ENCODE assay signal across 23 cellular contexts in the genomic region with DNA sequence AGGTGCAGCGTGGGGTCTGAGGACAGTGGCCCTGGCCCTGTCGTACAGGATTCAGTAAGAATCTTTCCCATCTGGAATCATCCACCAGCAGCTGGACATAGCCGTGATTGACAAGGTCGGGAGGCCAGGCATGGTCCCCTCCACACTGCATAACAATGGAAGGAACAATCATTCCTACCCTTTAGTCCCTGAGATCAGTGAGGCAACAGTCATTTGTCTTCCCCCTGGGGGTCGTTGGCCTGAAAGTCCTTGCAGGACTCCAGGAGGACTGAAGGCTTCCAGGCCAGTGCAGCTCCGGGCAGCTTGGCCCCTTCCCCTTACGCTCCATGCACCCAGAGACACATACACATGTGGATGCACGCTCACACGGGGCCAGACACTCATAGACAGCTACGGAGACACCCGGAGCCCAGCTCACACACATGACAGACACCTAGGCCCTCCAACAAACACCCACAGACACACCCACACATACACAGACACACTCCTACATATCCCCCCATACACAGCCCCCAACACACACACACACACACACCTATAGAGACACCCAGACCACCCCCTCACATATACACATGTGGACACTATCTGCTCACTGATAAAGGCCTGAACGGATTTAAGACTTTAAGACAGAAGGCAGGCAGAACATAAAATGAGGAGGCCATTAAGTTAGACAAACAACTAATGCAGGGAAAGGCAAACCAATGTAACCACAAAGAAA. TPM values are rescaled to one million over a fixed set of nuclear protein-coding genes. Genes with fewer than 3 reads are reported as not detected.
A peak's percentile ranks its signal among the peaks of the same experiment; 100 is the strongest.
DNase-seq lines count a peak whose midpoint lies in the region; ATAC-seq, FAIRE-seq and TF ChIP-seq lines count a peak whose summit lies in the region.
"Had no signal": no experiment of that assay in that cellular context is flagged by ENCODE, and none has a peak within 500 bp of the region (broad histone marks: within the 10 kb centered on the region; RNA-seq: fewer than 3 reads in every experiment).

No MANE protein-coding gene starts in this region.

- POLR2A ChIA-PET in H1 (lab: Charles Lee; ENCODE audit: partially characterized antibody): interaction anchor here (0.5 to 1.6 kb wide), 5 partner anchors 13 to 124 kb away, joined by 3 to 6 read pairs (median 4); partner anchors contain the start of gene SNN

- no peaks in the 10 kb centered on the region for H3K23me2 ChIP-seq in H1 (ENCODE audit: low read depth, low read length)

- H2BK20ac ChIP-seq in H1 (ENCODE audit: low read length): no peak overlapping the region

- H2BK15ac ChIP-seq in H1 (ENCODE audit: low read length): no peak overlapping the region

- no peak overlapping the region for H3K4ac ChIP-seq in H1 (replicated peaks; ENCODE audit: insufficient read length, low read depth, low read length)

- H3K9me3 ChIP-seq in CD4-positive, CD25-positive, alpha-beta regulatory T cell (ENCODE audit: control insufficient read depth in 2 of 2, low read length in 2 of 2): no peaks in the 10 kb centered on the region
- no peaks in the 10 kb centered on the region for H3K9me3 ChIP-seq in H1 (ENCODE audit: insufficient read depth in 2 of 2, low read depth in 1 of 2, low read length in 1 of 2)
- H3K9me3 ChIP-seq: suprapubic skin, uterus had no signal

- H3K14ac ChIP-seq in H1 (ENCODE audit: insufficient read length): no peak overlapping the region

- H3K4me2 ChIP-seq in H1 (ENCODE audit: insufficient read depth in 1 of 2, low read depth in 2 of 2, low read length in 2 of 2): no peak overlapping the region; a peak in 1 of 4 replicates

- no peak overlapping the region for H3K56ac ChIP-seq in H1 (replicated peaks; ENCODE audit: insufficient read length, low read depth, low read length)

- peaks cover 0 to 1% (median 0%) of the 10 kb centered on the region in 7 donors for H3K9me3 Mint-ChIP-seq in CD4-positive, CD25-positive, alpha-beta regulatory T cell
- H3K9me3 Mint-ChIP-seq in Calu3 (ENCODE audit: low read depth, unreplicated experiment): no peaks in the 10 kb centered on the region
- peaks cover 2% of the 10 kb centered on the region for H3K9me3 Mint-ChIP-seq in neural crest cell
- H3K9me3 Mint-ChIP-seq: activated CD4-positive, alpha-beta T cell treated with anti-CD3 and anti-CD28 coated beads, Interleukin-2, amount 10 ng/mL, durations not matched to agents 24 days and 14 days; T-cell had no signal

- TF ChIP-seq RAD21 in H1 (IDR thresholded peaks at IDR 0.05 in 1 of 2, conservative IDR thresholded peaks at IDR 0.05 in 1 of 2; ENCODE audit: low read depth in 2 of 2, low read length in 2 of 2): peak in 1 of 2 experiments; percentile 10; a peak in 1 of 4 replicates

- intact Hi-C loops in Calu3 (cut with micrococcal nuclease; ENCODE audit: unreplicated experiment): no loop called here

- 0 out of 2 replicates have a peak overlapping the region, but pooled peaks have one; percentile 21 for H2BK5ac ChIP-seq in H1 (ENCODE audit: low read depth, low read length)

- no peak overlapping the region for H4K91ac ChIP-seq in H1 (replicated peaks; ENCODE audit: insufficient read length, low read length)

- no peak overlapping the region for H2BK120ac ChIP-seq in H1 (replicated peaks; ENCODE audit: low read depth, low read length)

- H3K27me3 Mint-ChIP-seq in CD4-positive, CD25-positive, alpha-beta regulatory T cell: peaks cover 4% of the 10 kb centered on the region
- H3K27me3 Mint-ChIP-seq in Calu3 (ENCODE audit: unreplicated experiment) (no peaks in the 10 kb centered on the region), neural crest cell (ENCODE audit: low read depth) (no peaks in the 10 kb centered on the region)
- H3K27me3 Mint-ChIP-seq: activated CD4-positive, alpha-beta T cell treated with anti-CD3 and anti-CD28 coated beads, Interleukin-2, amount 10 ng/mL, durations not matched to agents 24 days and 14 days; T-cell had no signal

- TF ChIP-seq CTCF in Calu3 (IDR thresholded peaks at IDR 0.05; ENCODE audit: unreplicated experiment) (no peak), H1 (IDR thresholded peaks at IDR 0.05; ENCODE audit: control extremely low read depth in 1 of 3, insufficient read depth in 1 of 3, low read depth in 1 of 3, low read length in 3 of 3) (no peak), neural crest cell (conservative IDR thresholded peaks at IDR 0.05) (no peak)

- peak overlapping the region in 1 of 4 experiments; percentile 38; a peak in 1 of 7 replicates for H3K9ac ChIP-seq in H1 (replicated peaks in 1 of 4; ENCODE audit: extremely low read depth in 1 of 4, low read depth in 3 of 4, low read length in 3 of 4)

- H3K4me3 ChIP-seq in CD4-positive, CD25-positive, alpha-beta regulatory T cell (ENCODE audit: low read depth, low read length): no peak overlapping the region
- H3K4me3 ChIP-seq in H1 (ENCODE audit: extremely low read depth in 1 of 4, insufficient read depth in 2 of 4, low read depth in 3 of 4, low read length in 4 of 4): no peak overlapping the region
- H3K4me3 ChIP-seq: cardiac muscle cell, GM12878, suprapubic skin, uterus had no signal

- H3K18ac ChIP-seq in H1 (ENCODE audit: extremely low read depth, low read length): no peak overlapping the region

- no peaks in the 10 kb centered on the region for H3K27me3 ChIP-seq in CD4-positive, CD25-positive, alpha-beta regulatory T cell (ENCODE audit: control insufficient read depth, insufficient read depth, low read length)
- H3K27me3 ChIP-seq in H1 (replicated peaks in 1 of 4; ENCODE audit: control insufficient read depth in 3 of 4, extremely low read depth in 1 of 4, insufficient read depth in 3 of 4, low read length in 3 of 4): no peaks in the 10 kb centered on the region
- H3K27me3 ChIP-seq: cardiac muscle cell, suprapubic skin, uterus had no signal

- no peak overlapping the region for H2BK12ac ChIP-seq in H1 (ENCODE audit: low read depth, low read length)

- DNase-seq in CD4-positive, CD25-positive, alpha-beta regulatory T cell: no peak
- DNase-seq in Calu3 (no peak), H1 (ENCODE audit: low read depth in 1 of 2, low spot score in 2 of 2) (no peak), neural crest cell (ENCODE audit: low read depth, low spot score) (no peak), NCI-H2227 (lab: John Stamatoyannopoulos, UW; ENCODE audit: unreplicated experiment) (no peak), activated gamma-delta T cell (lab: John Stamatoyannopoulos, UW) (no peak)
- DNase-seq in activated CD8-positive, alpha-beta memory T cell treated with anti-CD3 and anti-CD28 coated beads, Interleukin-2, amount 50 U/mL, for 48 hours: no peak
- DNase-seq: activated CD4-positive, alpha-beta T cell treated with anti-CD3 and anti-CD28 coated beads, Interleukin-2, amount 10 ng/mL, durations not matched to agents 24 days and 14 days; activated effector memory CD4-positive, alpha-beta T cell treated with anti-CD3 and anti-CD28 coated beads, Interleukin-2, amount 50 U/mL, for 16 hours; cortex of kidney; DMS79; mesendoderm; NCI-H1105; NCI-H2081 treated with DMSO at 0.1 percent for 48 hours; NCI-H446; OCI-M1; Right ventricle myocardium superior; T-cell; uterus had no signal

- no TSS peak for BruUV-seq in Calu3 (replicated peaks; lab: Mats Ljungman, UMichigan)

- H2AFZ ChIP-seq in H1 (ENCODE audit: low read length): no peak overlapping the region

- H3K4me3 Mint-ChIP-seq in CD4-positive, CD25-positive, alpha-beta regulatory T cell: no peak overlapping the region
- H3K4me3 Mint-ChIP-seq in Calu3 (ENCODE audit: low read depth, unreplicated experiment) (no peak overlapping the region), neural crest cell (no peak overlapping the region)
- H3K4me3 Mint-ChIP-seq: activated CD4-positive, alpha-beta T cell treated with anti-CD3 and anti-CD28 coated beads, Interleukin-2, amount 10 ng/mL, durations not matched to agents 24 days and 14 days; T-cell had no signal

- 85% methylated on average over 12 of the region's 12 CpGs; no CpG with 5 or more reads in 1 of the 2 experiments for WGBS in H1 (ENCODE audit: extremely low coverage in 1 of 2, insufficient coverage in 1 of 2, insufficient read length in 1 of 2, insufficient replicate concordance in 2 of 2, low coverage in 1 of 2, low lambda C conversion rate in 2 of 2, missing lambda C conversion rate in 1 of 2), 2 experiments

- TF ChIP-seq POLR2A in H1 (IDR thresholded peaks at IDR 0.05; ENCODE audit: control extremely low read depth in 1 of 2, low read depth in 2 of 2, low read length in 2 of 2): no peak

- peaks cover 29% of the 10 kb centered on the region for H3K36me3 ChIP-seq in CD4-positive, CD25-positive, alpha-beta regulatory T cell (ENCODE audit: control insufficient read depth, insufficient read depth, low read length)
- H3K36me3 ChIP-seq in H1 (ENCODE audit: control insufficient read depth in 2 of 4, insufficient read depth in 4 of 4, low read length in 3 of 4): peaks cover 0 to 17% (median 2%) of the 10 kb centered on the region in 4 experiments; a peak in 4 of 8 replicates
- H3K36me3 ChIP-seq: cardiac muscle cell, uterus had no signal

- H3K4me1 ChIP-seq in CD4-positive, CD25-positive, alpha-beta regulatory T cell (ENCODE audit: control insufficient read depth, insufficient read depth, low read length, poor library complexity, severe bottlenecking): no peaks in the 10 kb centered on the region
- H3K4me1 ChIP-seq in H1 (replicated peaks in 1 of 4; ENCODE audit: control insufficient read depth in 3 of 4, insufficient read depth in 4 of 4, low read length in 3 of 4): peaks cover 3 to 6% (median 5%) of the 10 kb centered on the region in 4 experiments; a peak in 5 of 7 replicates
- H3K4me1 ChIP-seq: suprapubic skin had no signal

- no peaks in the 10 kb centered on the region for H3K79me1 ChIP-seq in H1 (ENCODE audit: low read depth, low read length)

- peak overlapping the region; percentile 56 to 96 (median 76) for H3K27ac Mint-ChIP-seq in CD4-positive, CD25-positive, alpha-beta regulatory T cell
- H3K27ac Mint-ChIP-seq in Calu3 (ENCODE audit: unreplicated experiment) (peak overlapping the region; percentile 33), neural crest cell (ENCODE audit: unreplicated experiment) (peak overlapping the region; percentile 83)
- H3K27ac Mint-ChIP-seq: activated CD4-positive, alpha-beta T cell treated with anti-CD3 and anti-CD28 coated beads, Interleukin-2, amount 10 ng/mL, durations not matched to agents 24 days and 14 days had no signal

- no peak overlapping the region for H3K23ac ChIP-seq in H1 (ENCODE audit: insufficient read length)

- H4K8ac ChIP-seq in H1 (ENCODE audit: extremely low read depth, insufficient read depth, low read length): no peak overlapping the region

- no peaks in the 10 kb centered on the region for H3K79me2 ChIP-seq in H1 (ENCODE audit: control insufficient read depth in 1 of 2, insufficient read depth in 2 of 2, low read length in 2 of 2)

- no peak overlapping the region for H3K27ac ChIP-seq in CD4-positive, CD25-positive, alpha-beta regulatory T cell (ENCODE audit: insufficient read depth, low read length, poor library complexity, severe bottlenecking)
- no peak overlapping the region for H3K27ac ChIP-seq in H1 (ENCODE audit: low read depth, low read length)
- H3K27ac ChIP-seq: cardiac muscle cell, suprapubic skin, uterus had no signal

- peaks cover 21% of the 10 kb centered on the region for H3K36me3 Mint-ChIP-seq in CD4-positive, CD25-positive, alpha-beta regulatory T cell
- H3K36me3 Mint-ChIP-seq in Calu3 (ENCODE audit: insufficient read depth, unreplicated experiment) (peaks cover 68% of the 10 kb centered on the region), neural crest cell (ENCODE audit: low read depth) (peaks cover 6% of the 10 kb centered on the region)

- no peak for FAIRE-seq in H1 (lab: Jason Lieb, UNC)
- FAIRE-seq: endometrium, GM12878 had no signal

- CTCF ChIA-PET in Calu3 (lab: Charles Lee): no interaction called here
- CTCF ChIA-PET in H1 (lab: Charles Lee; ENCODE audit: partially characterized antibody): interaction anchor here (0.6 to 2.2 kb wide), 3 partner anchors 12 to 170 kb away, joined by 3 to 8 read pairs (median 3); no protein-coding TSS in a partner anchor

- no peak for TF ChIP-seq EP300 in H1 (IDR thresholded peaks at IDR 0.05; ENCODE audit: borderline replicate concordance in 1 of 2, low read depth in 2 of 2, low read length in 2 of 2)

- peak in 1 of 2 donors; percentile 9 for ATAC-seq in CD4-positive, CD25-positive, alpha-beta regulatory T cell (ENCODE audit: low read depth in 2 of 2)
- ATAC-seq: GM12878 had no signal

- no peak overlapping the region for H2AK5ac ChIP-seq in H1 (ENCODE audit: low read depth, low read length)

- no peaks in the 10 kb centered on the region for H4K20me1 ChIP-seq in H1 (replicated peaks in 1 of 2; ENCODE audit: control insufficient read depth in 1 of 2, insufficient read depth in 2 of 2, low read length in 2 of 2)

- no peak overlapping the region for H4K5ac ChIP-seq in H1 (ENCODE audit: insufficient read length, low read depth, low read length)

- peaks cover 0 to 21% (median 15%) of the 10 kb centered on the region in 4 donors for H3K4me1 Mint-ChIP-seq in CD4-positive, CD25-positive, alpha-beta regulatory T cell
- H3K4me1 Mint-ChIP-seq in Calu3 (ENCODE audit: low read depth, unreplicated experiment): peaks cover 9% of the 10 kb centered on the region
- H3K4me1 Mint-ChIP-seq in neural crest cell: peaks cover 59% of the 10 kb centered on the region

RNA-seq across cellular contexts. Expression of gene LITAF, which starts 42.9 kb away (rescaled TPM):
- total RNA-seq in CD4-positive, CD25-positive, alpha-beta regulatory T cell: 281 TPM
- 100 to 1,000 TPM; 628 to 696 (median 645) TPM for polyA plus RNA-seq in CD4-positive, CD25-positive, alpha-beta regulatory T cell
- total RNA-seq in Calu3 (2022) (328 and 443 TPM in 2 replicates), neural crest cell (62.9 and 69.7 TPM in 2 replicates)
- 160 and 165 TPM in 2 replicates for total RNA-seq in H1 (2021; fragmentation: NEBNext Ultra II Directional; extraction: Animal tissue kit (Norgen Biotek cat#: 25700))
- 205 and 315 TPM in 2 replicates for polyA plus RNA-seq in H1 (2011; rRNA removed)
- 150 TPM for polyA plus RNA-seq in H1 (2011; cell fraction: cytosol; rRNA removed)
- 185 TPM for polyA plus RNA-seq in H1 (2011; cell fraction: nucleus; rRNA removed)
- polyA plus RNA-seq in H1 (2012, experiment 1 of 2): 80.9 to 155 TPM (median 121 TPM) in 4 replicates
- polyA plus RNA-seq in H1 (2012, experiment 2 of 2): 82.5 TPM
- 77.3 TPM for polyA plus RNA-seq in H1 (2013, experiment 1 of 2)
- 80.0 TPM for polyA plus RNA-seq in H1 (2013, experiment 2 of 2)
- polyA minus RNA-seq in H1 (2011; rRNA and poly(A)+ RNA removed): 140 and 174 TPM in 2 replicates
- polyA minus RNA-seq in H1 (2011; cell fraction: cytosol; rRNA and poly(A)+ RNA removed): 85.9 TPM
- 78.8 TPM for polyA minus RNA-seq in H1 (2011; cell fraction: nucleus; rRNA and poly(A)+ RNA removed)

Comparison
In these comparisons a context has a peak if more than half of its experiments do, and no peak if none do; other contexts are left out.
1. H3K27ac Mint-ChIP-seq: peak in every context shown above with its lines; median percentile 83 in neural crest cell; 76 in CD4-positive, CD25-positive, alpha-beta regulatory T cell; 33 in Calu3.